8 cellular contexts compared by ENCODE assay signal in the genomic region with DNA sequence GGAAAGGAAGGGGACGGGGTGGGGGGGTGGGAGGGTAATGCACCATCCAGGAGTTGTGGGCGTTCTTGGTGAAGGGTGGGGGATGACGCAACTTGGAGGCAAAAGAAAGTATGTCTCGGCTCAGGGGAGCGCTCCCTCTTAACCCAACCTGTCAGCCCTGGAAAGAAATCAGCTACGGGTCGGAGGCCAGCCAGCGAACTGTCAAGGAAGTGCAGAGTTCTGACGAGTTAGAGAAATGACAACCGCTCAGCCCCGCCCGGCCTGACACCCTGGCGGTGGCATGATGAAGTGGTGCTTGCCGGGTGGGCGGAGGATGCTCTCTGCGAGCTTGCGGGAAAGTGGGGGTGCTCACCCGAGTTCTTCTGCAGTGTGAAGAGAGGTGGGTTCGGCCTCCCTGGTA. TPM values are rescaled to one million over a fixed set of nuclear protein-coding genes. Genes with fewer than 3 reads are reported as not detected.
DNase-seq lines count a peak whose midpoint lies in the region; ATAC-seq and TF ChIP-seq lines count a peak whose summit lies in the region.
"Not testable (repeated sequence)": the region's sequence is repeated elsewhere in the genome, so short reads cannot be mapped to it uniquely, and the experiment has no call there.

No MANE protein-coding gene starts in this region.

- H2AFZ ChIP-seq in osteoblast (ENCODE audit: low read length), result not testable (repeated sequence)

- intact Hi-C loops in left ventricle myocardium inferior (cut with micrococcal nuclease), result not testable (repeated sequence)

- not testable (repeated sequence) for TF ChIP-seq CTCF in RWPE2 (IDR thresholded peaks at IDR 0.05; ENCODE audit: poor library complexity, severe bottlenecking)
- TF ChIP-seq CTCF in brain microvascular endothelial cell (IDR thresholded peaks at IDR 0.05; ENCODE audit: low read depth, low read length, missing control alignments) (peak; percentile 65), left ventricle myocardium inferior (IDR thresholded peaks at IDR 0.05; ENCODE audit: borderline replicate concordance) (peak; percentile 37), osteoblast (IDR thresholded peaks at IDR 0.05; ENCODE audit: extremely low read depth, low read depth, low read length) (peak; percentile 18)

- H3K9ac ChIP-seq in BLaER1 treated with 17β-estradiol and CSF1 and Interleukin-3, amounts not matched to agents 10 nM and 100 nM, result not testable (repeated sequence)

- not testable (repeated sequence) for H3K79me2 ChIP-seq in osteoblast (ENCODE audit: insufficient read depth, low read length)

- H3K9me3 ChIP-seq in BLaER1 treated with 17β-estradiol and CSF1 and Interleukin-3, amounts not matched to agents 10 nM and 100 nM (replicated peaks in 1 of 11); RWPE2 (ENCODE audit: severe bottlenecking); left ventricle myocardium inferior (replicated peaks); osteoblast (ENCODE audit: low read depth, low read length): not testable (repeated sequence)

- peak; percentile 22; the same call in 1 of the 3 replicates for ATAC-seq in RWPE2 (ENCODE audit: low read depth)

- not testable (repeated sequence) for H3K4me3 ChIP-seq in BLaER1 treated with 17β-estradiol and CSF1 and Interleukin-3, amounts not matched to agents 10 nM and 100 nM; RWPE2 (ENCODE audit: severe bottlenecking); brain microvascular endothelial cell (ENCODE audit: low read depth, low read length); left ventricle myocardium inferior; osteoblast (ENCODE audit: insufficient read depth, low read length)

- in situ Hi-C loops in brain microvascular endothelial cell (cut with HindIII; ENCODE audit: low pct_ligation_motif_present, low sequenced_read_pairs), result not testable (repeated sequence)

- H3K36me3 ChIP-seq in BLaER1 treated with 17β-estradiol and CSF1 and Interleukin-3, amounts not matched to agents 10 nM and 100 nM; RWPE2 (ENCODE audit: low read depth); brain microvascular endothelial cell (replicated peaks); left ventricle myocardium inferior; osteoblast (ENCODE audit: insufficient read depth, low read length): not testable (repeated sequence)

- not testable (repeated sequence) for H4K20me1 ChIP-seq in BLaER1 treated with 17β-estradiol and CSF1 and Interleukin-3, amounts not matched to agents 10 nM and 100 nM; osteoblast (ENCODE audit: insufficient read depth, low read length)

- peak overlapping the region in 10 of 11 experiments; percentile 42 to 63 (median 52); a peak in 20 of 22 replicates for H3K4me2 ChIP-seq in BLaER1 treated with 17β-estradiol and CSF1 and Interleukin-3, amounts not matched to agents 10 nM and 100 nM
- not testable (repeated sequence) for H3K4me2 ChIP-seq in osteoblast (ENCODE audit: insufficient read depth, low read length)

- not testable (repeated sequence) for H3K27me3 ChIP-seq in BLaER1 treated with 17β-estradiol and CSF1 and Interleukin-3, amounts not matched to agents 10 nM and 100 nM; RWPE2 (ENCODE audit: insufficient read depth, poor library complexity, severe bottlenecking); brain microvascular endothelial cell (replicated peaks); osteoblast (ENCODE audit: insufficient read depth, low read length)
- peaks cover 18% of the 10 kb centered on the region for H3K27me3 ChIP-seq in left ventricle myocardium inferior (ENCODE audit: low read depth)

- DNase-seq in HT-29 (ENCODE audit: low spot score), result peak; percentile 27
- not testable (repeated sequence) for DNase-seq in RWPE2 (ENCODE audit: low spot score); brain microvascular endothelial cell; left ventricle myocardium inferior
- DNase-seq in activated CD8-positive, alpha-beta memory T cell treated with anti-CD3 and anti-CD28 coated beads for 4 hours (ENCODE audit: low read depth in 2 of 2), result peak; percentile 51 to 53
- DNase-seq in osteoblast (ENCODE audit: insufficient read length, low spot score, missing footprints), result peak; percentile 51
- peak; percentile 51 for DNase-seq in stimulated activated CD8-positive, alpha-beta memory T cell treated with anti-CD3 and anti-CD28 coated beads, Interleukin-2, amount 100 ng/mL, for 1 hour (ENCODE audit: low read depth in 2 of 2)

- not testable (repeated sequence) for H3K27ac ChIP-seq in BLaER1 treated with 17β-estradiol and CSF1 and Interleukin-3, amounts not matched to agents 10 nM and 100 nM; RWPE2 (ENCODE audit: poor library complexity, severe bottlenecking); brain microvascular endothelial cell; left ventricle myocardium inferior (replicated peaks); osteoblast (ENCODE audit: low read depth, low read length)

- H3K4me1 ChIP-seq in BLaER1 treated with 17β-estradiol and CSF1 and Interleukin-3, amounts not matched to agents 10 nM and 100 nM, result peaks cover 6 to 31% (median 24%) of the 10 kb centered on the region in 10 experiments; a peak in 19 of 20 replicates
- not testable (repeated sequence) for H3K4me1 ChIP-seq in RWPE2 (ENCODE audit: insufficient read depth, poor library complexity, severe bottlenecking); left ventricle myocardium inferior; osteoblast (ENCODE audit: insufficient read depth, low read length)

RNA-seq across cellular contexts. Expression of a gene that starts 15.4 kb away (rescaled TPM):
- total RNA-seq in HT-29 (2014; rRNA removed; shearing (Covaris generic)), result 1.2 and 2.0 TPM in 2 replicates
- total RNA-seq in left ventricle myocardium inferior (16.1 TPM), osteoblast (2.5 and 2.9 TPM in 2 replicates)
